Comparison of ENCODE assay signal across 17 cellular contexts in the genomic region with DNA sequence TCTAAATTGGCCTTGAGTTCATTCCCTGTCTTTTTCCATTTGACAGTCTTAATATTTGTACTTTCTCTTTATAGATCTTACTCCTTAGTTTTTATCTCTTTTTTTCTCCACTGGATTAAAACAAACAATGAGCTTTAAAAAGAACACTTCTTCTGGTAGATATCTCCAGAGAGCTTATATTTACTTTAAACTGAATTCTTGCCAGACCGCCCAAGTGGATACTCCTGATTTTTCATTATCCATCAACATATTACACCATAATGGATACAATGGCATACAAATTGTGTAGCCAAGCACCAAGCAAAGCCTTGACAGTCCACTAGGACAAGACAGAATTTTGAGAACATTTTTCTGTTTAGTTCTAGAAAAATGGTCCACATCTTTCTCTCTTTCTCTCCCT. TPM values are rescaled to one million over a fixed set of nuclear protein-coding genes. Genes with fewer than 3 reads are reported as not detected.
"Had no signal": no experiment of that assay in that cellular context is flagged by ENCODE, and none has a peak within 500 bp of the region (broad histone marks: within the 10 kb centered on the region; RNA-seq: fewer than 3 reads in every experiment).

No MANE protein-coding gene starts in this region.

- H3K36me3 Mint-ChIP-seq: neural progenitor cell had no signal

- H3K27ac ChIP-seq: epithelial cell of prostate, neural progenitor cell had no signal

- H3K36me3 ChIP-seq: ascending aorta, neural progenitor cell had no signal

- DNase-seq: activated CD4-positive, alpha-beta T cell treated with anti-CD3 and anti-CD28 coated beads, Interleukin-2, amount 50 U/mL, for 48 hours; foreskin melanocyte; glutamatergic neuron; hypothalamus; mammary epithelial cell; stimulated activated naive B cell treated with anti-CD40 and anti-IgM and Interleukin-4, amounts not matched to agents 10 μg/mL and 1 μg/mL and 100 μg/mL, for 72 hours; T-helper 2 cell had no signal

- H3K4me3 ChIP-seq: ascending aorta, neural progenitor cell had no signal

- ATAC-seq: left lobe of liver; stimulated activated naive B cell treated with anti-CD40 and anti-IgM and Interleukin-4, amounts not matched to agents 10 μg/mL and 1 μg/mL and 100 μg/mL, for 72 hours had no signal

- H3K9me3 ChIP-seq: ascending aorta had no signal

- H3K9me3 Mint-ChIP-seq: dendritic cell treated with granulocyte-macrophage colony-stimulating factor and Interleukin-4, amounts not matched to agents 40 ng/mL and 50 ng/mL, for 4 days; stimulated activated naive B cell treated with anti-CD40 and anti-IgM and Interleukin-4, amounts not matched to agents 10 μg/mL and 1 μg/mL and 100 μg/mL, for 72 hours had no signal

- H3K4me3 Mint-ChIP-seq: dendritic cell treated with granulocyte-macrophage colony-stimulating factor and Interleukin-4, amounts not matched to agents 40 ng/mL and 50 ng/mL, for 4 days; neural progenitor cell; stimulated activated naive B cell treated with anti-CD40 and anti-IgM and Interleukin-4, amounts not matched to agents 10 μg/mL and 1 μg/mL and 100 μg/mL, for 72 hours had no signal

- H3K27me3 Mint-ChIP-seq: dendritic cell treated with granulocyte-macrophage colony-stimulating factor and Interleukin-4, amounts not matched to agents 40 ng/mL and 50 ng/mL, for 4 days; progenitor cell of endocrine pancreas had no signal

- H3K27ac Mint-ChIP-seq: dendritic cell treated with granulocyte-macrophage colony-stimulating factor and Interleukin-4, amounts not matched to agents 40 ng/mL and 50 ng/mL, for 4 days; neural progenitor cell; progenitor cell of endocrine pancreas; stimulated activated naive B cell treated with anti-CD40 and anti-IgM and Interleukin-4, amounts not matched to agents 10 μg/mL and 1 μg/mL and 100 μg/mL, for 72 hours had no signal

- H3K27me3 ChIP-seq: ascending aorta, neural progenitor cell had no signal

RNA-seq across cellular contexts. Expression of a gene that starts 50.6 kb away (rescaled TPM):
- total RNA-seq: ascending aorta, bronchial epithelial cell, cerebellum, left lobe of liver, mammary epithelial cell, osteoblast, progenitor cell of endocrine pancreas had no signal
- polyA plus RNA-seq: keratinocyte, mammary epithelial cell had no signal
